In genomic region chr16:29268348-29268955, GRCh38 we compare ENCODE assay signal across 8 cellular contexts.
A peak's percentile ranks its signal among the peaks of the same experiment; 100 is the strongest.
DNase-seq lines count a peak whose midpoint lies in the region; ATAC-seq, FAIRE-seq and TF ChIP-seq lines count a peak whose summit lies in the region.
"Not testable (repeated sequence)": the region's sequence is repeated elsewhere in the genome, so short reads cannot be mapped to it uniquely, and the experiment has no call there.

No MANE protein-coding gene starts in this region.

- WGBS in A549 (ENCODE audit: missing lambda C conversion rate), result 65% methylated on average over 16 of the region's 18 CpGs
- WGBS in urinary bladder, result 83% methylated on average over 18 of the region's 18 CpGs

- not testable (repeated sequence) for H3K36me3 ChIP-seq in HCT116 (ENCODE audit: control insufficient read depth in 1 of 2, insufficient read depth in 2 of 2, low read length in 2 of 2); ascending aorta; endothelial cell of umbilical vein (ENCODE audit: control insufficient read depth in 2 of 2, extremely low read depth in 1 of 2, insufficient read depth in 2 of 2, low read length in 2 of 2); urinary bladder (ENCODE audit: insufficient read depth)

- RAD21 ChIA-PET in HCT116 (lab: Charles Lee; ENCODE audit: low non-redundant PET in 1 of 2, low total read pairs in 2 of 2, uncharacterized antibody in 2 of 2, unreplicated experiment in 2 of 2), result not testable (repeated sequence)

- H3K4me3 ChIP-seq in A549; HCT116 (replicated peaks in 1 of 2; ENCODE audit: low read depth in 1 of 2, low read length in 2 of 2); ascending aorta; endothelial cell of umbilical vein (replicated peaks in 1 of 3; ENCODE audit: insufficient read depth in 1 of 3, low read depth in 1 of 3, low read length in 3 of 3); retinal pigment epithelial cell (ENCODE audit: low read length); urinary bladder (ENCODE audit: low read depth, low read length): not testable (repeated sequence)

- intact Hi-C loops in HCT116 (cut with micrococcal nuclease); ascending aorta (cut with DNase I); endothelial cell of umbilical vein (cut with micrococcal nuclease): not testable (repeated sequence)

- H3K9me3 ChIP-seq in A549; HCT116 (ENCODE audit: control insufficient read depth in 1 of 2, insufficient read depth in 1 of 2, low read depth in 1 of 2, low read length in 2 of 2); ascending aorta; endothelial cell of umbilical vein (replicated peaks; ENCODE audit: control insufficient read depth, insufficient read depth, low read length): not testable (repeated sequence)

- DNase-seq in A549 (ENCODE audit: low read depth in 1 of 2, low spot score in 1 of 2); HCT116 (ENCODE audit: low read depth, low spot score); RWPE1 (ENCODE audit: low spot score); ascending aorta (ENCODE audit: low spot score in 2 of 2); endothelial cell of umbilical vein (ENCODE audit: low read depth, low spot score); retinal pigment epithelial cell (ENCODE audit: low read depth): not testable (repeated sequence)
- peak; percentile 29 for DNase-seq in islet precursor cell

- H3K27me3 ChIP-seq in HCT116 (ENCODE audit: insufficient read depth, low read length); ascending aorta; endothelial cell of umbilical vein (ENCODE audit: control insufficient read depth in 2 of 2, insufficient read depth in 2 of 2, low read length in 2 of 2): not testable (repeated sequence)

- not testable (repeated sequence) for H3K9me1 ChIP-seq in endothelial cell of umbilical vein (replicated peaks; ENCODE audit: control insufficient read depth, extremely low read depth, insufficient read depth, low read length)

- POLR2A ChIA-PET in A549 (lab: Yijun Ruan, JAX); HCT116 (lab: Charles Lee); RWPE1 (lab: Yijun Ruan, JAX; ENCODE audit: low non-redundant PET); endothelial cell of umbilical vein (lab: Charles Lee): not testable (repeated sequence)

- TF ChIP-seq RAD21 in A549 (conservative IDR thresholded peaks at IDR 0.05 in 1 of 2, IDR thresholded peaks at IDR 0.05 in 1 of 2); HCT116 (IDR thresholded peaks at IDR 0.05; ENCODE audit: low read depth): not testable (repeated sequence)

- peak overlapping the region; percentile 86 to 88 for H3K27ac ChIP-seq in A549
- not testable (repeated sequence) for H3K27ac ChIP-seq in HCT116 (ENCODE audit: low read depth, low read length)
- H3K27ac ChIP-seq in RWPE1, result peak overlapping the region; percentile 70
- peak overlapping the region; percentile 60 to 66 for H3K27ac ChIP-seq in ascending aorta
- H3K27ac ChIP-seq in endothelial cell of umbilical vein (ENCODE audit: insufficient read depth, low read depth, low read length), result peak overlapping the region; percentile 50
- peak overlapping the region; percentile 60 for H3K27ac ChIP-seq in urinary bladder (ENCODE audit: low read depth)

- TF ChIP-seq POLR2A in A549 (IDR thresholded peaks at IDR 0.05; ENCODE audit: low read length); HCT116 (IDR thresholded peaks at IDR 0.05; ENCODE audit: borderline replicate concordance, extremely low read depth, insufficient read depth, insufficient read length); endothelial cell of umbilical vein (IDR thresholded peaks at IDR 0.05; ENCODE audit: low read depth, low read length): not testable (repeated sequence)

- not testable (repeated sequence) for H2AFZ ChIP-seq in HCT116 (ENCODE audit: low read depth, low read length, poor library complexity, severe bottlenecking); endothelial cell of umbilical vein (ENCODE audit: low read depth, low read length)

- TF ChIP-seq EP300 in A549 (IDR thresholded peaks at IDR 0.05), result not testable (repeated sequence)

- peak in 1 of 2 experiments; percentile 54; a peak in 5 of 6 replicates for ATAC-seq in A549
- ATAC-seq in HCT116, result not testable (repeated sequence)

- H3K9ac ChIP-seq in HCT116 (ENCODE audit: low read length); endothelial cell of umbilical vein (replicated peaks; ENCODE audit: extremely low read depth, insufficient read depth, low read length): not testable (repeated sequence)

- TF ChIP-seq CTCF in A549 (IDR thresholded peaks at IDR 0.05) (peak; percentile 14; the same call in 2 of the 3 replicates), HCT116 (IDR thresholded peaks at IDR 0.05 in 2 of 3, conservative IDR thresholded peaks at IDR 0.05 in 1 of 3; ENCODE audit: borderline replicate concordance in 1 of 3, insufficient read depth in 1 of 3, low read depth in 2 of 3, low read length in 2 of 3) (peak in 2 of 3 experiments; percentile 20 to 35; a peak in 3 of 6 replicates), retinal pigment epithelial cell (conservative IDR thresholded peaks at IDR 0.05; ENCODE audit: low read depth, low read length) (peak; percentile 7)
- TF ChIP-seq CTCF in RWPE1 (conservative IDR thresholded peaks at IDR 0.05; ENCODE audit: low read depth); ascending aorta (IDR thresholded peaks at IDR 0.05); endothelial cell of umbilical vein (IDR thresholded peaks at IDR 0.05; ENCODE audit: extremely low read depth in 1 of 2, insufficient read depth in 1 of 2, low read depth in 1 of 2, low read length in 2 of 2): not testable (repeated sequence)

- CTCF ChIA-PET in A549 (lab: Yijun Ruan, JAX); HCT116 (lab: Charles Lee); RWPE1 (lab: Yijun Ruan, JAX); endothelial cell of umbilical vein (lab: Charles Lee): not testable (repeated sequence)

- H3K79me2 ChIP-seq in HCT116 (ENCODE audit: insufficient read depth, low read length); endothelial cell of umbilical vein (ENCODE audit: control insufficient read depth, insufficient read depth, low read length): not testable (repeated sequence)

- dilution Hi-C loops in endothelial cell of umbilical vein (cut with MboI; ENCODE audit: extremely low pct_ligation_motif_present, low sequenced_read_pairs), result not testable (repeated sequence)

- H3K4me1 ChIP-seq in A549 (peaks cover 71% of the 10 kb centered on the region), HCT116 (ENCODE audit: control insufficient read depth in 1 of 2, insufficient read depth in 2 of 2, low read length in 2 of 2) (peaks cover 24 to 76% of the 10 kb centered on the region in 2 experiments), ascending aorta (peaks cover 22 to 40% of the 10 kb centered on the region in 2 donors), endothelial cell of umbilical vein (ENCODE audit: control insufficient read depth, extremely low read depth, insufficient read depth, low read length) (peaks cover 42% of the 10 kb centered on the region)
- H3K4me1 ChIP-seq in urinary bladder (ENCODE audit: insufficient read depth), result not testable (repeated sequence)

- H3K4me2 ChIP-seq in A549 (peak overlapping the region; percentile 89), HCT116 (ENCODE audit: low read length) (peak overlapping the region; percentile 49)
- not testable (repeated sequence) for H3K4me2 ChIP-seq in endothelial cell of umbilical vein (ENCODE audit: insufficient read depth, low read length)

- H4K20me1 ChIP-seq in HCT116 (ENCODE audit: insufficient read depth); endothelial cell of umbilical vein (replicated peaks; ENCODE audit: control insufficient read depth, extremely low read depth, insufficient read depth, low read length): not testable (repeated sequence)

- H3K9me2 ChIP-seq in HCT116 (ENCODE audit: insufficient read depth), result not testable (repeated sequence)

- not testable (repeated sequence) for BruUV-seq in HCT116 (replicated peaks; lab: Mats Ljungman, UMichigan); endothelial cell of umbilical vein (replicated peaks; lab: Mats Ljungman, UMichigan)

- not testable (repeated sequence) for FAIRE-seq in A549 (lab: Jason Lieb, UNC); endothelial cell of umbilical vein (lab: Jason Lieb, UNC)

TF ChIP-seq in A549, 52 proteins besides CTCF, POLR2A, EP300 and RAD21 (continues in another document):
- TF ChIP-seq HOXB5 (CRISPR knock-in tag; IDR thresholded peaks at IDR 0.05), result 0 out of 2 replicates have a peak, but pooled peaks have one; percentile 27
